Comparison of ENCODE assay signal across 17 cellular contexts in genomic region chr19:3073931-3074595, GRCh38. TPM values are rescaled to one million over a fixed set of nuclear protein-coding genes. Genes with fewer than 3 reads are reported as not detected.
A peak's percentile ranks its signal among the peaks of the same experiment; 100 is the strongest.
DNase-seq lines count a peak whose midpoint lies in the region; ATAC-seq and TF ChIP-seq lines count a peak whose summit lies in the region.
"Had no signal": no experiment of that assay in that cellular context is flagged by ENCODE, and none has a peak within 500 bp of the region (broad histone marks: within the 10 kb centered on the region; RNA-seq: fewer than 3 reads in every experiment).

No MANE protein-coding gene starts in this region.

- peak overlapping the region; percentile 49 for H3K27ac ChIP-seq in 22Rv1
- H3K27ac ChIP-seq: dorsolateral prefrontal cortex, neural progenitor cell had no signal

- H3K4me1 Mint-ChIP-seq in activated naive CD4-positive, alpha-beta T cell treated with anti-CD3 and anti-CD28 coated beads for 36 hours (ENCODE audit: low read depth): no peaks in the 10 kb centered on the region

- TF ChIP-seq CTCF in 22Rv1 (IDR thresholded peaks at IDR 0.05): no peak
- TF ChIP-seq CTCF in GM12864 (IDR thresholded peaks at IDR 0.05; ENCODE audit: low read depth, low read length, missing control alignments): peak; percentile 29

- H3K4me3 ChIP-seq in GM12864 (ENCODE audit: low read depth, low read length): no peak overlapping the region
- H3K4me3 ChIP-seq: dorsolateral prefrontal cortex, neural progenitor cell had no signal

- no peaks in the 10 kb centered on the region for H3K27me3 Mint-ChIP-seq in activated naive CD4-positive, alpha-beta T cell treated with anti-CD3 and anti-CD28 coated beads for 36 hours (ENCODE audit: low read depth)
- H3K27me3 Mint-ChIP-seq: activated CD8-positive, alpha-beta T cell treated with anti-CD3 and anti-CD28 coated beads for 36 hours had no signal

- CTCF ChIA-PET in activated naive CD4-positive, alpha-beta T cell treated with anti-CD3 and anti-CD28 coated beads for 36 hours (lab: Charles Lee): interaction anchor here (4.9 kb wide), 1 partner anchor 30 kb away, joined by 64 read pairs; no protein-coding TSS in a partner anchor

- no peak overlapping the region for H3K27ac Mint-ChIP-seq in activated naive CD4-positive, alpha-beta T cell treated with anti-CD3 and anti-CD28 coated beads for 36 hours
- H3K27ac Mint-ChIP-seq: activated CD8-positive, alpha-beta T cell treated with anti-CD3 and anti-CD28 coated beads for 36 hours; activated naive CD4-positive, alpha-beta T cell treated with anti-CD3 and anti-CD28 coated beads, Interleukin-2, amount 10 ng/mL, durations not matched to agents 7 days and 5 days; neural progenitor cell had no signal

- no peaks in the 10 kb centered on the region for H3K36me3 Mint-ChIP-seq in activated naive CD4-positive, alpha-beta T cell treated with anti-CD3 and anti-CD28 coated beads for 36 hours (ENCODE audit: low read depth)
- H3K36me3 Mint-ChIP-seq: activated naive CD4-positive, alpha-beta T cell treated with anti-CD3 and anti-CD28 coated beads, Interleukin-2, amount 10 ng/mL, durations not matched to agents 7 days and 5 days; neural progenitor cell had no signal

- DNase-seq in GM12864 (ENCODE audit: low read depth): no peak
- DNase-seq in amniotic epithelial cell (ENCODE audit: low read depth): peak; percentile 48
- no peak for DNase-seq in left ventricle myocardium superior
- DNase-seq in posterior vena cava (ENCODE audit: low spot score): no peak
- no peak for DNase-seq in activated naive CD4-positive, alpha-beta T cell treated with anti-CD3 and anti-CD28 coated beads for 36 hours
- DNase-seq in activated CD4-positive, alpha-beta T cell treated with anti-CD3 and anti-CD28 coated beads, Interleukin-2, amount 50 U/mL, for 1 hour: no peak
- DNase-seq in amygdala (lab: John Stamatoyannopoulos, UW): no peak
- DNase-seq: activated CD8-positive, alpha-beta T cell treated with anti-CD3 and anti-CD28 coated beads for 36 hours; activated naive CD4-positive, alpha-beta T cell treated with anti-CD3 and anti-CD28 coated beads, Interleukin-2, amount 10 ng/mL, durations not matched to agents 7 days and 5 days; GF-D8; GOT3; head of caudate nucleus; stimulated activated CD4-positive, alpha-beta T cell treated with anti-CD3 and anti-CD28 coated beads, Interleukin-15, amount 100 ng/mL, for 24 hours; stimulated activated CD8-positive, alpha-beta memory T cell treated with anti-CD3 and anti-CD28 coated beads, Interleukin-4, amount 100 ng/mL, for 48 hours had no signal

- no peaks in the 10 kb centered on the region for H3K9me3 Mint-ChIP-seq in activated naive CD4-positive, alpha-beta T cell treated with anti-CD3 and anti-CD28 coated beads for 36 hours
- H3K9me3 Mint-ChIP-seq: activated CD8-positive, alpha-beta T cell treated with anti-CD3 and anti-CD28 coated beads for 36 hours; activated naive CD4-positive, alpha-beta T cell treated with anti-CD3 and anti-CD28 coated beads, Interleukin-2, amount 10 ng/mL, durations not matched to agents 7 days and 5 days; neural progenitor cell had no signal

- ATAC-seq in left ventricle myocardium superior: peak; percentile 27
- ATAC-seq: activated CD8-positive, alpha-beta T cell treated with anti-CD3 and anti-CD28 coated beads for 36 hours had no signal

- intact Hi-C loops in left ventricle myocardium superior (cut with micrococcal nuclease) (no loop called here), posterior vena cava (cut with DNase I) (no loop called here)
- intact Hi-C loops in activated naive CD4-positive, alpha-beta T cell treated with anti-CD3 and anti-CD28 coated beads for 36 hours (cut with micrococcal nuclease): no loop called here

- H3K4me3 Mint-ChIP-seq in activated naive CD4-positive, alpha-beta T cell treated with anti-CD3 and anti-CD28 coated beads for 36 hours: no peak overlapping the region
- H3K4me3 Mint-ChIP-seq: activated CD8-positive, alpha-beta T cell treated with anti-CD3 and anti-CD28 coated beads for 36 hours; activated naive CD4-positive, alpha-beta T cell treated with anti-CD3 and anti-CD28 coated beads, Interleukin-2, amount 10 ng/mL, durations not matched to agents 7 days and 5 days had no signal

RNA-seq across cellular contexts. Expression of gene TLE5, which starts 11.8 kb away (rescaled TPM):
- total RNA-seq in left ventricle myocardium superior: 846 TPM
- total RNA-seq in posterior vena cava: 100 to 1,000 TPM; 344 to 424 TPM
- 100 to 1,000 TPM; 326 to 354 TPM for total RNA-seq in activated naive CD4-positive, alpha-beta T cell treated with anti-CD3 and anti-CD28 coated beads for 36 hours

RNA-seq across cellular contexts. Expression of gene GNA11, which starts 20.1 kb away (rescaled TPM):
- 74.6 TPM for total RNA-seq in left ventricle myocardium superior
- total RNA-seq in posterior vena cava: 10 to 100 TPM; 71.9 to 76.5 TPM
- 10 to 100 TPM; 10.9 to 11.2 TPM for total RNA-seq in activated naive CD4-positive, alpha-beta T cell treated with anti-CD3 and anti-CD28 coated beads for 36 hours

RNA-seq across cellular contexts. Expression of gene TLE2, which starts 45.0 kb away (rescaled TPM):
- total RNA-seq in left ventricle myocardium superior (66.5 TPM), posterior vena cava (10 to 100 TPM; 39.4 to 61.4 TPM)
- total RNA-seq in activated naive CD4-positive, alpha-beta T cell treated with anti-CD3 and anti-CD28 coated beads for 36 hours: 1 to 10 TPM; 6.5 to 7.2 TPM
